In genomic region chr22:30474683-30475424, GRCh38 we compare ENCODE assay signal across 12 cellular contexts. TPM values are rescaled to one million over a fixed set of nuclear protein-coding genes. Genes with fewer than 3 reads are reported as not detected.
A peak's percentile ranks its signal among the peaks of the same experiment; 100 is the strongest.
DNase-seq lines count a peak whose midpoint lies in the region; ATAC-seq, FAIRE-seq and TF ChIP-seq lines count a peak whose summit lies in the region.
"Had no signal": no experiment of that assay in that cellular context is flagged by ENCODE, and none has a peak within 500 bp of the region (broad histone marks: within the 10 kb centered on the region; RNA-seq: fewer than 3 reads in every experiment).

No MANE protein-coding gene starts in this region.

- no peak for TF ChIP-seq CTCF in kidney (IDR thresholded peaks at IDR 0.05; ENCODE audit: borderline replicate concordance, extremely low read depth, insufficient read depth)

- no peak overlapping the region for H3K27ac Mint-ChIP-seq in activated CD8-positive, alpha-beta T cell treated with anti-CD3 and anti-CD28 coated beads, Interleukin-2, amount 10 ng/mL, durations not matched to agents 7 days and 5 days

- no peak overlapping the region for H3K4me3 Mint-ChIP-seq in activated CD8-positive, alpha-beta T cell treated with anti-CD3 and anti-CD28 coated beads, Interleukin-2, amount 10 ng/mL, durations not matched to agents 7 days and 5 days

- no peaks in the 10 kb centered on the region for H3K9me3 Mint-ChIP-seq in activated CD8-positive, alpha-beta T cell treated with anti-CD3 and anti-CD28 coated beads, Interleukin-2, amount 10 ng/mL, durations not matched to agents 7 days and 5 days (ENCODE audit: insufficient read depth)

- H3K27ac ChIP-seq in small intestine (ENCODE audit: low read depth in 1 of 2, low read length in 1 of 2) (no peak overlapping the region), kidney (ENCODE audit: low read depth in 2 of 2, low read length in 2 of 2) (no peak overlapping the region)
- H3K27ac ChIP-seq: KMS-11 had no signal

- DNase-seq in activated gamma-delta T cell treated with Interleukin-2 at 50 U/mL for 16 hours (peak; percentile 20), activated gamma-delta T cell (lab: John Stamatoyannopoulos, UW) (no peak), NCI-H2107 (lab: John Stamatoyannopoulos, UW) (peak; percentile 34), small intestine (peak; percentile 36), kidney (no peak), posterior vena cava (ENCODE audit: low spot score) (no peak)
- DNase-seq in activated CD8-positive, alpha-beta T cell treated with anti-CD3 and anti-CD28 coated beads, Interleukin-2, amount 10 ng/mL, durations not matched to agents 7 days and 5 days, result peak; percentile 44
- DNase-seq: right cardiac atrium, SK-N-SH had no signal

- H3K36me3 ChIP-seq in small intestine (ENCODE audit: control insufficient read depth in 2 of 2, insufficient read depth in 2 of 2, low read length in 2 of 2) (no peaks in the 10 kb centered on the region), kidney (ENCODE audit: control insufficient read depth in 1 of 2, insufficient read depth in 2 of 2, low read length in 2 of 2) (no peaks in the 10 kb centered on the region)

- H3K27me3 Mint-ChIP-seq in activated CD8-positive, alpha-beta T cell treated with anti-CD3 and anti-CD28 coated beads, Interleukin-2, amount 10 ng/mL, durations not matched to agents 7 days and 5 days (ENCODE audit: low read depth), result peaks cover 8% of the 10 kb centered on the region

- peaks cover 20% of the 10 kb centered on the region for H3K4me1 Mint-ChIP-seq in activated CD8-positive, alpha-beta T cell treated with anti-CD3 and anti-CD28 coated beads, Interleukin-2, amount 10 ng/mL, durations not matched to agents 7 days and 5 days (ENCODE audit: low read depth)

- intact Hi-C loops in kidney (cut with DNase I) (no loop called here), posterior vena cava (cut with DNase I) (no loop called here)

- H3K9me3 ChIP-seq in small intestine (ENCODE audit: control insufficient read depth, low read depth), result no peaks in the 10 kb centered on the region
- H3K9me3 ChIP-seq in kidney (ENCODE audit: control insufficient read depth in 1 of 2, low read length in 2 of 2), result no peaks in the 10 kb centered on the region
- H3K9me3 ChIP-seq: SK-N-SH had no signal

- no peaks in the 10 kb centered on the region for H3K36me3 Mint-ChIP-seq in activated CD8-positive, alpha-beta T cell treated with anti-CD3 and anti-CD28 coated beads, Interleukin-2, amount 10 ng/mL, durations not matched to agents 7 days and 5 days (ENCODE audit: low read depth)

- H3K9ac ChIP-seq in kidney (ENCODE audit: low read length in 2 of 2), result no peak overlapping the region
- H3K9ac ChIP-seq: KMS-11, SK-N-SH had no signal

- CTCF ChIA-PET in activated CD8-positive, alpha-beta T cell treated with anti-CD3 and anti-CD28 coated beads, Interleukin-2, amount 10 ng/mL, durations not matched to agents 7 days and 5 days (lab: Charles Lee), result interaction anchor here (1.9 to 2.0 kb wide), 2 partner anchors 9 to 29 kb away, joined by 4 read pairs; no protein-coding TSS in a partner anchor

- FAIRE-seq in small intestine (lab: Jason Lieb, UNC) (no peak), kidney (lab: Jason Lieb, UNC) (no peak)
- FAIRE-seq: colon had no signal

- H3K4me3 ChIP-seq in small intestine (ENCODE audit: low read depth in 1 of 2, low read length in 2 of 2), result no peak overlapping the region
- no peak overlapping the region for H3K4me3 ChIP-seq in kidney (ENCODE audit: low read length in 2 of 2)

- POLR2A ChIA-PET in activated CD8-positive, alpha-beta T cell treated with anti-CD3 and anti-CD28 coated beads, Interleukin-2, amount 10 ng/mL, durations not matched to agents 7 days and 5 days (lab: Charles Lee), result no interaction called here

- WGBS in small intestine, 3 donors, result 15 to 40% (median 27%) methylated on average over 6 of the region's 6 CpGs

- H3K27me3 ChIP-seq in small intestine (ENCODE audit: control insufficient read depth in 2 of 2, insufficient read depth in 2 of 2, low read length in 2 of 2), result peaks cover 0 to under 1% of the 10 kb centered on the region in 2 donors

- ATAC-seq in activated CD8-positive, alpha-beta T cell treated with anti-CD3 and anti-CD28 coated beads, Interleukin-2, amount 10 ng/mL, durations not matched to agents 7 days and 5 days, result peak; percentile 81
- no peak for ATAC-seq in HG02885 (IDR thresholded peaks at IDR 0.05; ENCODE audit: poor library complexity, unreplicated experiment)
- ATAC-seq: right cardiac atrium had no signal

- H3K4me1 ChIP-seq in small intestine (ENCODE audit: control insufficient read depth in 2 of 2, insufficient read depth in 1 of 2, low read depth in 1 of 2, low read length in 1 of 2) (no peaks in the 10 kb centered on the region), kidney (ENCODE audit: control insufficient read depth in 1 of 2, insufficient read depth in 1 of 2, low read depth in 1 of 2, low read length in 2 of 2) (no peaks in the 10 kb centered on the region)

RNA-seq across cellular contexts. Expression of gene SEC14L3, which starts 3.0 kb away (rescaled TPM):
- not detected for total RNA-seq in activated CD8-positive, alpha-beta T cell treated with anti-CD3 and anti-CD28 coated beads, Interleukin-2, amount 10 ng/mL, durations not matched to agents 7 days and 5 days
- polyA plus RNA-seq in small intestine (not detected), kidney (ENCODE audit: insufficient read depth, low read depth, low replicate concordance) (not detected)
- total RNA-seq in kidney (not detected), posterior vena cava (not detected)
- total RNA-seq: right cardiac atrium had no signal
- polyA plus RNA-seq: right cardiac atrium, SK-N-SH had no signal

RNA-seq across cellular contexts. Expression of gene SEC14L4, which starts 30.6 kb away (rescaled TPM):
- total RNA-seq in activated CD8-positive, alpha-beta T cell treated with anti-CD3 and anti-CD28 coated beads, Interleukin-2, amount 10 ng/mL, durations not matched to agents 7 days and 5 days, result not detected
- polyA plus RNA-seq in small intestine (under 1 TPM in 1 of 3 donors, not detected in 2; 0.04 TPM), kidney (ENCODE audit: insufficient read depth, low read depth, low replicate concordance) (0.41 TPM)
- total RNA-seq in kidney (0.63 TPM), posterior vena cava (under 1 TPM; 0.14 to 0.19 TPM)
- total RNA-seq: right cardiac atrium had no signal
- polyA plus RNA-seq: right cardiac atrium, SK-N-SH had no signal

RNA-seq across cellular contexts. Expression of gene MTFP1, which starts 49.3 kb away (rescaled TPM):
- 10 to 100 TPM; 67.4 to 68.0 TPM for total RNA-seq in activated CD8-positive, alpha-beta T cell treated with anti-CD3 and anti-CD28 coated beads, Interleukin-2, amount 10 ng/mL, durations not matched to agents 7 days and 5 days
- polyA plus RNA-seq in small intestine (10 to 100 TPM; 19.7 to 36.7 (median 22.4) TPM), kidney (ENCODE audit: insufficient read depth, low read depth, low replicate concordance) (82.6 TPM)
- total RNA-seq in kidney (8.1 TPM), posterior vena cava (1 to 10 TPM; 3.5 to 3.7 TPM)

Comparison
In these comparisons a context has a peak if more than half of its experiments do, and no peak if none do; other contexts are left out.
1. DNase-seq: peak in activated gamma-delta T cell treated with Interleukin-2 at 50 U/mL for 16 hours (single experiment), NCI-H2107 (single experiment), activated CD8-positive, alpha-beta T cell treated with anti-CD3 and anti-CD28 coated beads, Interleukin-2, amount 10 ng/mL, durations not matched to agents 7 days and 5 days (single experiment) and small intestine (single experiment); none in activated gamma-delta T cell (single experiment), kidney (single experiment) and posterior vena cava (single experiment).